Comparison of ENCODE assay signal across 3 cellular contexts in the genomic region with DNA sequence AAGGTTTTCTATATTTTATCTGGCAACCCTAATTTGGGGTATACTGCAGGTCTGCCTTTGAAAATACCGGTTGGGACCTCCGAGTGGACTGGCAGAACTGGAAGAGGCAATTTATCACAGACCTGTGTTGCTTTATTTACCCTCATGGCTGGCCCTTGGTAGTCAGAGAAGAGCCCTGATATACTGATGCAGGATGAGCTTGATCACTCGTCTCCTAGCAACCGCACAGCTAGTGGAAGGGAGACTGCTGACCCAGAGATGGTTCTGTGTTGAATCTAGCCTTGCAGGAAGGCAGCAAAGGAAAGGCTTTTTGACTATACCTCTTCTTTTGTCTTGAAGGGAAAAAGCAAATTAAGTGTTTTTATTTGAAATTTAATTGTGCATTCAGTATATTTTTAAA.
TF ChIP-seq lines count a peak whose summit lies in the region.

No MANE protein-coding gene starts in this region.

TF ChIP-seq in SK-N-SH, 30 proteins besides CTCF, POLR2A, EP300 and RAD21 (continued from another document):
- TF ChIP-seq TCF12 (IDR thresholded peaks at IDR 0.05) (no peak), JUND (IDR thresholded peaks at IDR 0.05) (no peak), GATA2 (CRISPR knock-in tag; IDR thresholded peaks at IDR 0.05) (no peak), MAX (IDR thresholded peaks at IDR 0.05; ENCODE audit: low read depth) (no peak), PBX3 (IDR thresholded peaks at IDR 0.05) (no peak), ELF1 (IDR thresholded peaks at IDR 0.05) (no peak), IRF3 (IDR thresholded peaks at IDR 0.05; ENCODE audit: low read depth, low read length) (no peak), MXI1 (IDR thresholded peaks at IDR 0.05; ENCODE audit: low read depth, low read length) (no peak)
- TF ChIP-seq, protein P1, sequence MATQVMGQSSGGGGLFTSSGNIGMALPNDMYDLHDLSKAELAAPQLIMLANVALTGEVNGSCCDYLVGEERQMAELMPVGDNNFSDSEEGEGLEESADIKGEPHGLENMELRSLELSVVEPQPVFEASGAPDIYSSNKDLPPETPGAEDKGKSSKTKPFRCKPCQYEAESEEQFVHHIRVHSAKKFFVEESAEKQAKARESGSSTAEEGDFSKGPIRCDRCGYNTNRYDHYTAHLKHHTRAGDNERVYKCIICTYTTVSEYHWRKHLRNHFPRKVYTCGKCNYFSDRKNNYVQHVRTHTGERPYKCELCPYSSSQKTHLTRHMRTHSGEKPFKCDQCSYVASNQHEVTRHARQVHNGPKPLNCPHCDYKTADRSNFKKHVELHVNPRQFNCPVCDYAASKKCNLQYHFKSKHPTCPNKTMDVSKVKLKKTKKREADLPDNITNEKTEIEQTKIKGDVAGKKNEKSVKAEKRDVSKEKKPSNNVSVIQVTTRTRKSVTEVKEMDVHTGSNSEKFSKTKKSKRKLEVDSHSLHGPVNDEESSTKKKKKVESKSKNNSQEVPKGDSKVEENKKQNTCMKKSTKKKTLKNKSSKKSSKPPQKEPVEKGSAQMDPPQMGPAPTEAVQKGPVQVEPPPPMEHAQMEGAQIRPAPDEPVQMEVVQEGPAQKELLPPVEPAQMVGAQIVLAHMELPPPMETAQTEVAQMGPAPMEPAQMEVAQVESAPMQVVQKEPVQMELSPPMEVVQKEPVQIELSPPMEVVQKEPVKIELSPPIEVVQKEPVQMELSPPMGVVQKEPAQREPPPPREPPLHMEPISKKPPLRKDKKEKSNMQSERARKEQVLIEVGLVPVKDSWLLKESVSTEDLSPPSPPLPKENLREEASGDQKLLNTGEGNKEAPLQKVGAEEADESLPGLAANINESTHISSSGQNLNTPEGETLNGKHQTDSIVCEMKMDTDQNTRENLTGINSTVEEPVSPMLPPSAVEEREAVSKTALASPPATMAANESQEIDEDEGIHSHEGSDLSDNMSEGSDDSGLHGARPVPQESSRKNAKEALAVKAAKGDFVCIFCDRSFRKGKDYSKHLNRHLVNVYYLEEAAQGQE (IDR thresholded peaks at IDR 0.05; ENCODE audit: low read depth, low read length): no peak
- TF ChIP-seq, protein P2, sequence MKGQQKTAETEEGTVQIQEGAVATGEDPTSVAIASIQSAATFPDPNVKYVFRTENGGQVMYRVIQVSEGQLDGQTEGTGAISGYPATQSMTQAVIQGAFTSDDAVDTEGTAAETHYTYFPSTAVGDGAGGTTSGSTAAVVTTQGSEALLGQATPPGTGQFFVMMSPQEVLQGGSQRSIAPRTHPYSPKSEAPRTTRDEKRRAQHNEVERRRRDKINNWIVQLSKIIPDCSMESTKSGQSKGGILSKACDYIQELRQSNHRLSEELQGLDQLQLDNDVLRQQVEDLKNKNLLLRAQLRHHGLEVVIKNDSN (IDR thresholded peaks at IDR 0.05; ENCODE audit: borderline replicate concordance, low read depth): no peak

TF ChIP-seq in SK-N-SH treated with all-trans-retinoic acid at 6 μM for 48 hours, 23 proteins besides CTCF, POLR2A, EP300 and RAD21 (continued from another document):
- TF ChIP-seq POU6F1 (CRISPR knock-in tag; IDR thresholded peaks at IDR 0.05; ENCODE audit: borderline replicate concordance, low read depth): no peak
- TF ChIP-seq SNAI2 (CRISPR knock-in tag; IDR thresholded peaks at IDR 0.05): no peak
- TF ChIP-seq TCF4 (CRISPR knock-in tag; IDR thresholded peaks at IDR 0.05; ENCODE audit: borderline replicate concordance): no peak
- TF ChIP-seq CSRNP3 (CRISPR knock-in tag; IDR thresholded peaks at IDR 0.05): no peak
- no peak for TF ChIP-seq GLIS3 (CRISPR knock-in tag; IDR thresholded peaks at IDR 0.05)

TF ChIP-seq in K562, 482 proteins besides CTCF, POLR2A, EP300 and RAD21 (continued from another document):
- no peak for TF ChIP-seq YY1 (IDR thresholded peaks at IDR 0.05; ENCODE audit: borderline replicate concordance in 1 of 3, control insufficient read depth in 1 of 3, extremely low read depth in 1 of 3, insufficient read depth in 3 of 3, insufficient read length in 1 of 3, insufficient replicate concordance in 2 of 3, low read depth in 1 of 3, low read length in 2 of 3)
- TF ChIP-seq ZNF165 (CRISPR knock-in tag; IDR thresholded peaks at IDR 0.05; ENCODE audit: borderline replicate concordance): no peak
- TF ChIP-seq ZNF232 (CRISPR knock-in tag; IDR thresholded peaks at IDR 0.05): no peak
- TF ChIP-seq TSHZ1 (CRISPR knock-in tag; IDR thresholded peaks at IDR 0.05): no peak
- no peak for TF ChIP-seq CEBPZ (IDR thresholded peaks at IDR 0.05; ENCODE audit: borderline replicate concordance, low read depth, low read length)
